In genomic region chr17:45161288-45162021, GRCh38 we compare ENCODE assay signal across 1 cellular context.
A peak's percentile ranks its signal among the peaks of the same experiment; 100 is the strongest.
TF ChIP-seq lines count a peak whose summit lies in the region.

TSS of gene HEXIM2 (plus strand) at chr17:45161875. CDS start at chr17:45162794, 919 bp downstream.

TF ChIP-seq in HepG2, 621 proteins besides CTCF, POLR2A, EP300 and RAD21 (continued from another document and continues in another):
- TF ChIP-seq HMGXB3 (CRISPR knock-in tag; IDR thresholded peaks at IDR 0.05; ENCODE audit: borderline replicate concordance) (peak; percentile 90), JDP2 (CRISPR knock-in tag; IDR thresholded peaks at IDR 0.05; ENCODE audit: borderline replicate concordance) (no peak; the same call in 1 of the 2 replicates), RFX3 (CRISPR knock-in tag; IDR thresholded peaks at IDR 0.05) (no peak), ARNT2 (CRISPR knock-in tag; IDR thresholded peaks at IDR 0.05; ENCODE audit: low read depth) (peak; percentile 67; the same call in 1 of the 2 replicates), ZEB1 (IDR thresholded peaks at IDR 0.05; ENCODE audit: insufficient replicate concordance, low read depth) (no peak), ZNF296 (CRISPR knock-in tag; conservative IDR thresholded peaks at IDR 0.05) (no peak), SNRNP70 (IDR thresholded peaks at IDR 0.05; ENCODE audit: low read depth, low read length) (no peak), ZXDC (CRISPR knock-in tag; IDR thresholded peaks at IDR 0.05) (peak; percentile 73; the same call in 1 of the 2 replicates), FOXK1 (CRISPR knock-in tag; IDR thresholded peaks at IDR 0.05; ENCODE audit: borderline replicate concordance, low read depth) (peak; percentile 98), ZFP91 (CRISPR knock-in tag; IDR thresholded peaks at IDR 0.05; ENCODE audit: borderline replicate concordance) (peak; percentile 99), ZHX2 (IDR thresholded peaks at IDR 0.05; ENCODE audit: low read depth) (peak; percentile 98), ZHX2 (CRISPR knock-in tag; IDR thresholded peaks at IDR 0.05; ENCODE audit: borderline replicate concordance) (peak; percentile 29; the same call in 1 of the 2 replicates), ZNF512B (CRISPR knock-in tag; IDR thresholded peaks at IDR 0.05; ENCODE audit: borderline replicate concordance) (peak; percentile 10; the same call in 1 of the 2 replicates), PRDM4 (CRISPR knock-in tag; IDR thresholded peaks at IDR 0.05; ENCODE audit: borderline replicate concordance) (0 out of 2 replicates have a peak, but pooled peaks have one; percentile 56), LRRFIP1 (CRISPR knock-in tag; conservative IDR thresholded peaks at IDR 0.05) (0 out of 2 replicates have a peak, but pooled peaks have one; percentile 76), MTA3 (CRISPR knock-in tag; IDR thresholded peaks at IDR 0.05) (no peak), KLF6 (CRISPR knock-in tag; IDR thresholded peaks at IDR 0.05) (peak; percentile 89), NBN (conservative IDR thresholded peaks at IDR 0.05) (no peak), FUBP1 (CRISPR knock-in tag; IDR thresholded peaks at IDR 0.05; ENCODE audit: borderline replicate concordance) (no peak), ZFP36L2 (CRISPR knock-in tag; IDR thresholded peaks at IDR 0.05) (no peak; the same call in 1 of the 2 replicates), ZNF577 (CRISPR knock-in tag; IDR thresholded peaks at IDR 0.05; ENCODE audit: borderline replicate concordance, low read depth) (peak; percentile 56; the same call in 1 of the 2 replicates)
